ENCODE assay signal across 10 cellular contexts in the genomic region with DNA sequence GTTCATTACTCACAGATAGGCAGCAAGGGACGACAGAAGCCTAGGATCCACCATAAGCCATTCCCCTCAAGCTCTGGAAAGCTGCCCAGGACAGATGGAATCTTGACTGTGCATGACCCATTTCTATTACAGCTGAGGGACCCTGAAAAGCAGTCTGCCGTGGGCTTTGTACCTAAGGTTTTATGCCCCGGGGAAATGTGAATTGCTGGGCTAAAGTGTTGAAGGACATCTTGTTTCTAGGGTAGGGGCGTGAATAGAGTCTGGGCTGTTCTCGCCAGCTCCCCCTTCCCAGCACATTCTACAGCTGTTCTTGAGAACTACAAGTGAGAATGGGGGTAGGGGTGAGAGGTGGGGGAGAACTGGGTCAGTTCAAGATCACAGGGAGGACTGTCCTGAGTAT.
"Had no signal": no experiment of that assay in that cellular context is flagged by ENCODE, and none has a peak within 500 bp of the region (broad histone marks: within the 10 kb centered on the region; RNA-seq: fewer than 3 reads in every experiment).

No MANE protein-coding gene starts in this region.

- H3K4me3 ChIP-seq: GM23248, HAP-1, K562 had no signal

- H3K36me3 ChIP-seq: HAP-1 had no signal

- FAIRE-seq: K562 had no signal

- H3K9me3 ChIP-seq: HAP-1 had no signal

- DNase-seq: GM23248, GOT3, H7, HFFc6, IMR-90, KG1 had no signal

- ATAC-seq: HCT116, K562 had no signal

- H3K9ac ChIP-seq: GM23248 had no signal

- H3K4me1 ChIP-seq: HAP-1 had no signal

- H2AFZ ChIP-seq: GM23248 had no signal

- H3K27ac ChIP-seq: GM23248, HL-60 had no signal
